27 cellular contexts compared by ENCODE assay signal in the genomic region with DNA sequence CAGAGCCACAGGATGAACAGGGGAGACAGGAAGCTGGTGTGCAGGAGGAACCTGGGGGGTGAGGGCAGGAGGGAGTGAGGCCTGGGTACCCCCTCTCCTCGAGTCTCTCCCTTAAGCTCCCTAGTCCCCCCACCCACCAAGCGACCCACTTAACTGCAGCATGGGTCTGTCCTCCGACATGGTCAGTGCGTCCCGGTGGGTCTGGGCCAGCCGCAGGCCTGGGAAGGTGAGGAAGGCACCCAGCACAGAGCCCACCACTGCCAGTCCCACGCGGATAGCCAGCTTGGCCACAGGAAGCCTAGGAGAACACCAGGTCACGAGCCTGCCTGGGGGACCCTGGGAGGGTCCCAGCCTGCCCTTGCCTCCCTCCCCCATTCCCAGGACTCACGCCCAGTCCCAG. TPM values are rescaled to one million over a fixed set of nuclear protein-coding genes. Genes with fewer than 3 reads are reported as not detected.
DNase-seq lines count a peak whose midpoint lies in the region; ATAC-seq, FAIRE-seq and TF ChIP-seq lines count a peak whose summit lies in the region.
"Had no signal": no experiment of that assay in that cellular context is flagged by ENCODE, and none has a peak within 500 bp of the region (broad histone marks: within the 10 kb centered on the region; RNA-seq: fewer than 3 reads in every experiment).

No MANE protein-coding gene starts in this region.

- H3K4me1 Mint-ChIP-seq in natural killer cell treated with Interleukin-12 subunit alpha and Interleukin-12 subunit beta and Interleukin-15 and Interleukin-18, amount 100 ng/mL, for 72 hours (ENCODE audit: low read depth in 2 of 2), result peaks cover 0 to 4% of the 10 kb centered on the region in 2 donors
- H3K4me1 Mint-ChIP-seq in natural killer cell, result no peaks in the 10 kb centered on the region

- no peak for TF ChIP-seq RAD21 in K562 (CRISPR knock-in tag; conservative IDR thresholded peaks at IDR 0.05 in 1 of 2, IDR thresholded peaks at IDR 0.05 in 1 of 2)

- H2AFZ ChIP-seq in K562 (ENCODE audit: low read depth, low read length), result no peak overlapping the region

- peaks cover 5% of the 10 kb centered on the region for H3K9me3 Mint-ChIP-seq in natural killer cell treated with Interleukin-12 subunit alpha and Interleukin-12 subunit beta and Interleukin-15 and Interleukin-18, amount 100 ng/mL, for 72 hours
- peaks cover 5 to 6% of the 10 kb centered on the region in 2 donors for H3K9me3 Mint-ChIP-seq in natural killer cell

- CTCF ChIA-PET in K562 (lab: Yijun Ruan, JAX; ENCODE audit: low intra/inter-chr PET ratio), result no interaction called here

- H3K36me3 ChIP-seq in K562 (ENCODE audit: control insufficient read depth, insufficient read depth, low read length) (peaks cover 50% of the 10 kb centered on the region), iPS-18a (ENCODE audit: control insufficient read depth, low read depth, low read length) (peaks cover 3% of the 10 kb centered on the region), rectal smooth muscle tissue (ENCODE audit: control insufficient read depth, insufficient read depth, low read length) (peaks cover 4% of the 10 kb centered on the region)

- H3K4me3 Mint-ChIP-seq in natural killer cell treated with Interleukin-12 subunit alpha and Interleukin-12 subunit beta and Interleukin-15 and Interleukin-18, amount 100 ng/mL, for 72 hours, result no peak overlapping the region
- no peak overlapping the region for H3K4me3 Mint-ChIP-seq in natural killer cell
- H3K4me3 Mint-ChIP-seq: CD4-positive, alpha-beta T cell had no signal

- H3K9me1 ChIP-seq in K562 (ENCODE audit: control insufficient read depth, insufficient read depth, low read length), result no peaks in the 10 kb centered on the region

- 98% methylated on average over 7 of the region's 10 CpGs for WGBS in K562 (ENCODE audit: insufficient coverage, low coverage, missing lambda C conversion rate)

- H3K27me3 Mint-ChIP-seq in natural killer cell treated with Interleukin-12 subunit alpha and Interleukin-12 subunit beta and Interleukin-15 and Interleukin-18, amount 100 ng/mL, for 72 hours, result no peaks in the 10 kb centered on the region
- no peaks in the 10 kb centered on the region for H3K27me3 Mint-ChIP-seq in natural killer cell (ENCODE audit: low read depth in 2 of 2)
- H3K27me3 Mint-ChIP-seq: CD4-positive, alpha-beta T cell had no signal

- H3K9me3 ChIP-seq in K562 (replicated peaks; ENCODE audit: control insufficient read depth, insufficient read depth, low read depth, low read length), result no peaks in the 10 kb centered on the region
- no peaks in the 10 kb centered on the region for H3K9me3 ChIP-seq in iPS-18a (ENCODE audit: control insufficient read depth, low read depth, low read length)

- no peaks in the 10 kb centered on the region for H4K20me1 ChIP-seq in K562 (replicated peaks; ENCODE audit: control insufficient read depth, insufficient read depth, low read length)
- H4K20me1 ChIP-seq: BLaER1 had no signal

- no peak for TF ChIP-seq EP300 in K562 (IDR thresholded peaks at IDR 0.05; ENCODE audit: low read length)

- intact Hi-C loops in natural killer cell (cut with micrococcal nuclease) (no loop called here), K562 (cut with micrococcal nuclease) (no loop called here)

- no peak for TF ChIP-seq POLR2A in K562 (conservative IDR thresholded peaks at IDR 0.05)

- no peak overlapping the region for H3K4me3 ChIP-seq in K562
- H3K4me3 ChIP-seq in iPS-18a (ENCODE audit: low read length), result peak overlapping the region; percentile 66
- H3K4me3 ChIP-seq in rectal smooth muscle tissue (ENCODE audit: low read length), result no peak overlapping the region
- H3K4me3 ChIP-seq: BLaER1 had no signal

- no peak for TF ChIP-seq CTCF in natural killer cell (IDR thresholded peaks at IDR 0.05)
- no peak for TF ChIP-seq CTCF in K562 (IDR thresholded peaks at IDR 0.05 in 2 of 3, conservative IDR thresholded peaks at IDR 0.05 in 1 of 3; ENCODE audit: insufficient read depth in 2 of 3, low read depth in 1 of 3, low read length in 3 of 3)

- no peak for ATAC-seq in natural killer cell treated with Interleukin-12 subunit alpha and Interleukin-12 subunit beta and Interleukin-15 and Interleukin-18, amount 100 ng/mL, for 72 hours
- ATAC-seq in natural killer cell, result no peak
- ATAC-seq in K562, result no peak
- no peak for ATAC-seq in HG02642 (IDR thresholded peaks at IDR 0.05; ENCODE audit: poor library complexity, unreplicated experiment)
- ATAC-seq in GM18870 (IDR thresholded peaks at IDR 0.05; ENCODE audit: unreplicated experiment), result no peak
- ATAC-seq: HCT116, PC-3 had no signal

- peak overlapping the region; percentile 52; the same call in 1 of the 3 replicates for H3K27ac ChIP-seq in K562 (ENCODE audit: extremely low read depth, low read depth, low read length)
- no peak overlapping the region for H3K27ac ChIP-seq in iPS-18a (ENCODE audit: low read length)
- peak overlapping the region; percentile 7 for H3K27ac ChIP-seq in rectal smooth muscle tissue (ENCODE audit: low read depth, low read length)
- H3K27ac ChIP-seq: BLaER1, HL-60 had no signal

- DNase-seq in natural killer cell treated with Interleukin-12 subunit alpha and Interleukin-12 subunit beta and Interleukin-15 and Interleukin-18, amount 100 ng/mL, for 72 hours (ENCODE audit: low spot score), result peak; percentile 5
- no peak for DNase-seq in natural killer cell
- no peak for DNase-seq in K562 (ENCODE audit: extremely low read depth in 1 of 4, low spot score in 3 of 4)
- DNase-seq in NCI-H146 treated with DMSO at 0.1 percent for 48 hours (lab: John Stamatoyannopoulos, UW; ENCODE audit: unreplicated experiment), result no peak
- DNase-seq: CD4-positive, alpha-beta T cell; Kasumi-1; NCI-H1105; NCI-H1436 treated with DMSO at 0.1 percent for 48 hours; NCI-H1930; NCI-H2107; NCI-H446; NCI-H524 treated with DMSO at 0.1 percent for 48 hours; NCI-H774; PC-3; SHP77 had no signal

- H3K9ac ChIP-seq in K562 (ENCODE audit: insufficient read depth in 1 of 2, low read depth in 2 of 2, low read length in 2 of 2) (peak overlapping the region in 1 of 2 experiments; percentile 89; a peak in 2 of 4 replicates), iPS-18a (ENCODE audit: low read length) (no peak overlapping the region), rectal smooth muscle tissue (ENCODE audit: low read length) (no peak overlapping the region)
- H3K9ac ChIP-seq: BLaER1 had no signal

- H3K36me3 Mint-ChIP-seq in natural killer cell treated with Interleukin-12 subunit alpha and Interleukin-12 subunit beta and Interleukin-15 and Interleukin-18, amount 100 ng/mL, for 72 hours, result peaks cover 14% of the 10 kb centered on the region
- H3K36me3 Mint-ChIP-seq in natural killer cell, result peaks cover 16% of the 10 kb centered on the region

- FAIRE-seq in K562 (lab: Jason Lieb, UNC), result no peak
- FAIRE-seq: A204.1, D721Med, GM18507, HepG2 had no signal

- H3K4me1 ChIP-seq in K562 (replicated peaks in 1 of 2; ENCODE audit: control insufficient read depth in 2 of 2, insufficient read depth in 2 of 2, low read length in 2 of 2) (peaks cover 8 to 29% of the 10 kb centered on the region in 2 experiments), iPS-18a (ENCODE audit: control insufficient read depth, low read depth, low read length) (peaks cover 11% of the 10 kb centered on the region), rectal smooth muscle tissue (ENCODE audit: control insufficient read depth, insufficient read depth, low read length) (no peaks in the 10 kb centered on the region)
- H3K4me1 ChIP-seq: BLaER1 had no signal

- H3K4me2 ChIP-seq in K562 (ENCODE audit: insufficient read depth, low read length), result peak overlapping the region; percentile 73
- H3K4me2 ChIP-seq: BLaER1 had no signal

- H3K27ac Mint-ChIP-seq in natural killer cell treated with Interleukin-12 subunit alpha and Interleukin-12 subunit beta and Interleukin-15 and Interleukin-18, amount 100 ng/mL, for 72 hours, result no peak overlapping the region
- no peak overlapping the region for H3K27ac Mint-ChIP-seq in natural killer cell
- H3K27ac Mint-ChIP-seq: CD4-positive, alpha-beta T cell had no signal

- H3K27me3 ChIP-seq in K562 (ENCODE audit: control insufficient read depth in 2 of 2, insufficient read depth in 2 of 2, low read length in 2 of 2) (no peaks in the 10 kb centered on the region), iPS-18a (ENCODE audit: control insufficient read depth, insufficient read depth, low read length) (no peaks in the 10 kb centered on the region), rectal smooth muscle tissue (ENCODE audit: control insufficient read depth, insufficient read depth, low read length) (no peaks in the 10 kb centered on the region)
- H3K27me3 ChIP-seq: BLaER1 had no signal

- in situ Hi-C loops in K562 (cut with MboI), result no loop called here

- BruUV-seq in K562 (replicated peaks; lab: Mats Ljungman, UMichigan), result no TSS peak

- POLR2A ChIA-PET in K562 (lab: Yijun Ruan, JAX), result no interaction called here

- no peaks in the 10 kb centered on the region; the same call in 2 of the 3 replicates for H3K79me2 ChIP-seq in K562 (ENCODE audit: control insufficient read depth, insufficient read depth, low read length)

RNA-seq across cellular contexts. Expression of gene TMEM161A, which starts 16.9 kb away (rescaled TPM):
- 10 to 100 TPM; 22.0 to 38.1 TPM for total RNA-seq in natural killer cell treated with Interleukin-12 subunit alpha and Interleukin-12 subunit beta and Interleukin-15 and Interleukin-18, amount 100 ng/mL, for 72 hours
- total RNA-seq in natural killer cell (10 to 100 TPM; 13.9 to 16.5 (median 14.2) TPM), K562 (2014; rRNA removed) (77.2 and 105 TPM in 2 replicates), K562 (2014; rRNA removed; fragmentation: Illumina TruSeq; extraction: Trizol) (15.4 and 24.5 TPM in 2 replicates), K562 (2015; rRNA removed; fragmentation: Illumina TruSeq; extraction: Trizol) (33.8 and 38.9 TPM in 2 replicates), K562 (2021) (76.7 and 81.2 TPM in 2 replicates)
- total RNA-seq in K562 (2011; cell fraction: chromatin; rRNA removed; ENCODE audit: low replicate concordance), result 61.8 and 208 TPM in 2 replicates
- 275 and 276 TPM in 2 replicates for total RNA-seq in K562 (2011; cell fraction: nucleolus; rRNA removed)
- 120 and 154 TPM in 2 replicates for total RNA-seq in K562 (2011; cell fraction: nucleoplasm; rRNA removed)
- polyA plus RNA-seq in K562 (2011; rRNA removed) (42.5 and 66.4 TPM in 2 replicates), K562 (2014; fragmentation: Illumina TruSeq; extraction: Trizol) (29.2 and 68.5 TPM in 2 replicates), K562 (2014; fragmentation: Nextera tagmentation; extraction: Ambion mirVana) (1 to 10 TPM in 1 of 2 experiments, under 1 TPM in 1; 0.63 to 4.7 TPM), K562 (2014; rRNA removed) (92.3 and 98.4 TPM in 2 replicates)
- polyA plus RNA-seq in K562 (2011; cell fraction: cytosol; rRNA removed), result 82.2 and 238 TPM in 2 replicates
- 177 and 332 TPM in 2 replicates for polyA plus RNA-seq in K562 (2011; cell fraction: nucleus; rRNA removed)
- 45.4 and 63.2 TPM in 2 replicates for polyA plus RNA-seq in K562 (2012)
- 35.9 and 53.2 TPM in 2 replicates for polyA minus RNA-seq in K562 (2011; rRNA and poly(A)+ RNA removed)
- polyA minus RNA-seq in K562 (2011; cell fraction: cytosol; rRNA and poly(A)+ RNA removed), result 52.1 and 59.5 TPM in 2 replicates
- polyA minus RNA-seq in K562 (2011; cell fraction: nucleus; rRNA and poly(A)+ RNA removed), result 89.7 and 90.0 TPM in 2 replicates

RNA-seq across cellular contexts. Expression of gene MEF2B, which starts 48.7 kb away (rescaled TPM):
- total RNA-seq in natural killer cell treated with Interleukin-12 subunit alpha and Interleukin-12 subunit beta and Interleukin-15 and Interleukin-18, amount 100 ng/mL, for 72 hours, result 1 to 10 TPM; 2.4 to 5.9 TPM
- total RNA-seq in natural killer cell (1 to 10 TPM; 4.7 to 7.0 (median 5.6) TPM), K562 (2014; rRNA removed) (0.16 and 0.77 TPM in 2 replicates), K562 (2014; rRNA removed; fragmentation: Illumina TruSeq; extraction: Trizol) (not detected in 2 replicates), K562 (2015; rRNA removed; fragmentation: Illumina TruSeq; extraction: Trizol) (0.14 and 0.23 TPM in 2 replicates), K562 (2021) (0.72 and 1.9 TPM in 2 replicates)
- 1.4 TPM in 1 of 2 replicates, not detected in the other for total RNA-seq in K562 (2011; cell fraction: chromatin; rRNA removed; ENCODE audit: low replicate concordance)
- total RNA-seq in K562 (2011; cell fraction: nucleolus; rRNA removed), result 1.2 and 1.7 TPM in 2 replicates
- total RNA-seq in K562 (2011; cell fraction: nucleoplasm; rRNA removed), result 1.4 and 1.8 TPM in 2 replicates
- polyA plus RNA-seq in K562 (2011; rRNA removed) (0.15 and 0.26 TPM in 2 replicates), K562 (2014; fragmentation: Illumina TruSeq; extraction: Trizol) (0.65 and 1.0 TPM in 2 replicates), K562 (2014; fragmentation: Nextera tagmentation; extraction: Ambion mirVana) (not detected), K562 (2014; rRNA removed) (0.46 and 1.1 TPM in 2 replicates)
- polyA plus RNA-seq in K562 (2011; cell fraction: cytosol; rRNA removed), result 0.12 and 0.25 TPM in 2 replicates
- polyA plus RNA-seq in K562 (2011; cell fraction: nucleus; rRNA removed), result 1.1 and 1.8 TPM in 2 replicates
- 0.14 and 7.0 TPM in 2 replicates for polyA plus RNA-seq in K562 (2012)
- not detected in 2 replicates for polyA minus RNA-seq in K562 (2011; rRNA and poly(A)+ RNA removed)
- not detected in 2 replicates for polyA minus RNA-seq in K562 (2011; cell fraction: cytosol; rRNA and poly(A)+ RNA removed)
- polyA minus RNA-seq in K562 (2011; cell fraction: nucleus; rRNA and poly(A)+ RNA removed), result 0.27 and 0.89 TPM in 2 replicates
- total RNA-seq: SK-MEL-5 had no signal

RNA-seq across cellular contexts. Expression of gene SLC25A42, which starts 57.6 kb away (rescaled TPM):
- 10 to 100 TPM; 18.3 to 22.8 TPM for total RNA-seq in natural killer cell treated with Interleukin-12 subunit alpha and Interleukin-12 subunit beta and Interleukin-15 and Interleukin-18, amount 100 ng/mL, for 72 hours
- total RNA-seq in natural killer cell (10 to 100 TPM; 34.6 to 50.3 (median 41.8) TPM), K562 (2014; rRNA removed) (14.1 and 15.1 TPM in 2 replicates), K562 (2014; rRNA removed; fragmentation: Illumina TruSeq; extraction: Trizol) (7.9 and 10.5 TPM in 2 replicates), K562 (2015; rRNA removed; fragmentation: Illumina TruSeq; extraction: Trizol) (8.7 and 9.9 TPM in 2 replicates), K562 (2021) (30.2 and 32.2 TPM in 2 replicates)
- total RNA-seq in K562 (2011; cell fraction: chromatin; rRNA removed; ENCODE audit: low replicate concordance), result 32.0 and 85.4 TPM in 2 replicates
- 50.1 and 57.7 TPM in 2 replicates for total RNA-seq in K562 (2011; cell fraction: nucleolus; rRNA removed)
- total RNA-seq in K562 (2011; cell fraction: nucleoplasm; rRNA removed), result 45.2 and 57.4 TPM in 2 replicates
- polyA plus RNA-seq in K562 (2011; rRNA removed) (17.0 and 19.4 TPM in 2 replicates), K562 (2014; fragmentation: Illumina TruSeq; extraction: Trizol) (16.4 and 23.3 TPM in 2 replicates), K562 (2014; fragmentation: Nextera tagmentation; extraction: Ambion mirVana) (1 to 10 TPM in 1 of 2 experiments, under 1 TPM in 1; 0.59 to 2.0 TPM), K562 (2014; rRNA removed) (24.7 and 25.5 TPM in 2 replicates)
- 21.5 and 36.4 TPM in 2 replicates for polyA plus RNA-seq in K562 (2011; cell fraction: cytosol; rRNA removed)
- polyA plus RNA-seq in K562 (2011; cell fraction: nucleus; rRNA removed), result 66.0 and 91.7 TPM in 2 replicates
- polyA plus RNA-seq in K562 (2012), result 17.8 and 23.7 TPM in 2 replicates
- 6.5 and 10.2 TPM in 2 replicates for polyA minus RNA-seq in K562 (2011; rRNA and poly(A)+ RNA removed)
- polyA minus RNA-seq in K562 (2011; cell fraction: cytosol; rRNA and poly(A)+ RNA removed), result 11.4 and 14.1 TPM in 2 replicates
- 13.1 and 13.3 TPM in 2 replicates for polyA minus RNA-seq in K562 (2011; cell fraction: nucleus; rRNA and poly(A)+ RNA removed)
